Comparison of ENCODE assay signal across 8 cellular contexts in genomic region chr7:87876759-87877234, GRCh38. TPM values are rescaled to one million over a fixed set of nuclear protein-coding genes. Genes with fewer than 3 reads are reported as not detected.
A peak's percentile ranks its signal among the peaks of the same experiment; 100 is the strongest.
DNase-seq lines count a peak whose midpoint lies in the region; ATAC-seq and TF ChIP-seq lines count a peak whose summit lies in the region.

No MANE protein-coding gene starts in this region.

- peak; percentile 1 for ATAC-seq in HG03521 (IDR thresholded peaks at IDR 0.05; ENCODE audit: unreplicated experiment)
- peak; percentile 16 for ATAC-seq in Panc1

- H3K4me3 ChIP-seq in Panc1 (ENCODE audit: low read depth in 2 of 2, low read length in 2 of 2), result peak overlapping the region; percentile 64 to 93
- H3K4me3 ChIP-seq in foreskin fibroblast (ENCODE audit: low read depth in 1 of 2, low read length in 2 of 2), result peak overlapping the region; percentile 69 to 79

- no TSS peak for BruUV-seq in Panc1 (replicated peaks; lab: Mats Ljungman, UMichigan)

- peak overlapping the region; percentile 99 for H3K27ac Mint-ChIP-seq in nephron progenitor cell

- peaks cover 4% of the 10 kb centered on the region for H3K27me3 Mint-ChIP-seq in nephron progenitor cell (ENCODE audit: low read depth, poor library complexity)

- peaks cover 19% of the 10 kb centered on the region for H3K4me1 ChIP-seq in Panc1 (ENCODE audit: control insufficient read depth, insufficient read depth, low read length)

- intact Hi-C loops in Panc1 (cut with micrococcal nuclease; ENCODE audit: unreplicated experiment), result loop anchor here (5.0 kb wide), 1 partner anchor 249 kb away; the partner anchor contains the start of gene RUNDC3B

- H3K36me3 ChIP-seq in Panc1 (ENCODE audit: control insufficient read depth, insufficient read depth, low read length), result peaks cover 12% of the 10 kb centered on the region

- in situ Hi-C loops in Panc1 (cut with HindIII; ENCODE audit: low pct_unique_long_range_greater_than_20kb, low sequenced_read_pairs), result no loop called here

- TF ChIP-seq CTCF in Panc1 (IDR thresholded peaks at IDR 0.05) (no peak), foreskin fibroblast (IDR thresholded peaks at IDR 0.05; ENCODE audit: low read depth, low read length) (no peak), nephron progenitor cell (IDR thresholded peaks at IDR 0.05) (no peak)

- H3K9me3 Mint-ChIP-seq in nephron progenitor cell, result peaks cover 26% of the 10 kb centered on the region

- DNase-seq in GM04504 (ENCODE audit: low read depth) (peak; percentile 35), Panc1 (ENCODE audit: low read depth, low spot score) (no peak), foreskin fibroblast (peak; percentile 58 to 81), nephron progenitor cell (peak; percentile 70), substantia nigra (lab: John Stamatoyannopoulos, UW) (peak in 41 of 49 donors; percentile 2 to 72 (median 38)), GDM1 (lab: John Stamatoyannopoulos, UW) (no peak)
- DNase-seq in activated effector memory CD4-positive, alpha-beta T cell treated with anti-CD3 and anti-CD28 coated beads, Interleukin-2, amount 50 U/mL, for 16 hours, result peak; percentile 81

- H3K4me3 Mint-ChIP-seq in nephron progenitor cell, result peak overlapping the region; percentile 98

- CTCF ChIA-PET in Panc1 (lab: Charles Lee), result no interaction called here

- H3K27ac ChIP-seq in Panc1 (ENCODE audit: low read length) (peak overlapping the region; percentile 94), substantia nigra (ENCODE audit: low read depth, low read length, poor library complexity, severe bottlenecking) (peak overlapping the region; percentile 88)

- H3K9me3 ChIP-seq in Panc1 (ENCODE audit: control insufficient read depth, insufficient read depth, low read depth, low read length), result peaks cover 5% of the 10 kb centered on the region; the same call in 1 of the 2 replicates

- peaks cover 35% of the 10 kb centered on the region for H3K4me1 Mint-ChIP-seq in nephron progenitor cell

- H3K27me3 ChIP-seq in Panc1 (ENCODE audit: control insufficient read depth, insufficient read depth, low read length), result no peaks in the 10 kb centered on the region

- peaks cover 55% of the 10 kb centered on the region for H3K36me3 Mint-ChIP-seq in nephron progenitor cell (ENCODE audit: low read depth)

- POLR2A ChIA-PET in Panc1 (lab: Charles Lee), result no interaction called here

RNA-seq across cellular contexts. Expression of gene DBF4, which starts 0.5 kb away (rescaled TPM):
- 48.8 TPM for total RNA-seq in Panc1 (2021; ENCODE audit: unreplicated experiment)
- polyA plus RNA-seq in Panc1 (2012; ENCODE audit: insufficient read length), result 12.8 TPM

RNA-seq across cellular contexts. Expression of gene SLC25A40, which starts 0.6 kb away (rescaled TPM):
- total RNA-seq in Panc1 (2021; ENCODE audit: unreplicated experiment), result 43.7 TPM
- 12.2 TPM for polyA plus RNA-seq in Panc1 (2012; ENCODE audit: insufficient read length)

RNA-seq across cellular contexts. Expression of gene ADAM22, which starts 57.3 kb away (rescaled TPM):
- total RNA-seq in Panc1 (2021; ENCODE audit: unreplicated experiment), result 4.2 TPM
- polyA plus RNA-seq in Panc1 (2012; ENCODE audit: insufficient read length), result 4.5 TPM

Comparison
In these comparisons a context has a peak if more than half of its experiments do, and no peak if none do; other contexts are left out.
1. DNase-seq: peak in GM04504 (single experiment), activated effector memory CD4-positive, alpha-beta T cell treated with anti-CD3 and anti-CD28 coated beads, Interleukin-2, amount 50 U/mL, for 16 hours (single experiment), foreskin fibroblast (2 of 2), nephron progenitor cell (single experiment) and substantia nigra (41 of 49); none in Panc1 (single experiment) and GDM1 (single experiment).